1 cellular context compared by ENCODE assay signal in the genomic region with DNA sequence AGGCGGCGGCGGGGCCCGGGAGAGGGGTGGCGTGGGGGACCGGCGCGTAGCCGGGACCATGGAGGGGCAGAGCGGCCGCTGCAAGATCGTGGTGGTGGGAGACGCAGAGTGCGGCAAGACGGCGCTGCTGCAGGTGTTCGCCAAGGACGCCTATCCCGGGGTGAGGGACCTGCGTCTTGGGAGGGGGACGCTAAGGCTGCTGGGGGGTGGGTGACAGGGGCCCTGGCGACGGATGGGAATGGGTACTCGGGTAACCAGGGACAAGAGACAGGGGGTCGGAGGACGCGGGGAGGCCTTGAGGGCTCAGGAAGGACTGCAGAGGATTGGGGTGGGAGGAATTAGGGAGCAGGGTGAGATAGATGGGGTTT.
TF ChIP-seq lines count a peak whose summit lies in the region.

No MANE protein-coding gene starts in this region.

TF ChIP-seq in HEK293, 187 proteins besides CTCF, POLR2A, EP300 and RAD21 (continued from another document):
- TF ChIP-seq BCL11A (tag by site-specific recombination; IDR thresholded peaks at IDR 0.05; ENCODE audit: low read depth) (no peak), ZNF791 (tag by site-specific recombination; IDR thresholded peaks at IDR 0.05) (no peak), ZBTB21 (tag by site-specific recombination; IDR thresholded peaks at IDR 0.05) (no peak), ZNF549 (tag by site-specific recombination; IDR thresholded peaks at IDR 0.05) (no peak), ZNF768 (tag by site-specific recombination; IDR thresholded peaks at IDR 0.05) (no peak), MYNN (tag by site-specific recombination; IDR thresholded peaks at IDR 0.05; ENCODE audit: borderline replicate concordance) (no peak), ZNF560 (tag by site-specific recombination; IDR thresholded peaks at IDR 0.05; ENCODE audit: borderline replicate concordance) (no peak)
